ENCODE assay signal across 16 cellular contexts in genomic region chr17:64547354-64547753, GRCh38.
"Had no signal": no experiment of that assay in that cellular context is flagged by ENCODE, and none has a peak within 500 bp of the region (broad histone marks: within the 10 kb centered on the region; RNA-seq: fewer than 3 reads in every experiment).

No MANE protein-coding gene starts in this region.

- H3K4me1 Mint-ChIP-seq: memory B cell; stimulated activated naive CD8-positive, alpha-beta T cell treated with anti-CD3 and anti-CD28 coated beads, Interleukin-15, amount 100 ng/mL, for 72 hours; T-cell had no signal

- H3K27ac ChIP-seq: esophagus muscularis mucosa, left lung, pancreas, testis had no signal

- H3K4me3 ChIP-seq: dorsolateral prefrontal cortex, esophagus muscularis mucosa, left lung, pancreas, testis had no signal

- H3K9me3 Mint-ChIP-seq: brain; memory B cell; neural crest cell; stimulated activated naive CD8-positive, alpha-beta T cell treated with anti-CD3 and anti-CD28 coated beads, Interleukin-15, amount 100 ng/mL, for 72 hours; T-cell had no signal

- H3K27ac Mint-ChIP-seq: memory B cell; stimulated activated naive CD8-positive, alpha-beta T cell treated with anti-CD3 and anti-CD28 coated beads, Interleukin-15, amount 100 ng/mL, for 72 hours had no signal

- H3K27me3 Mint-ChIP-seq: brain; memory B cell; stimulated activated naive CD8-positive, alpha-beta T cell treated with anti-CD3 and anti-CD28 coated beads, Interleukin-15, amount 100 ng/mL, for 72 hours; T-cell had no signal

- H3K27me3 ChIP-seq: dorsolateral prefrontal cortex, esophagus muscularis mucosa, left lung, pancreas, testis had no signal

- H3K9me3 ChIP-seq: esophagus muscularis mucosa, left lung, pancreas, testis had no signal

- ATAC-seq: left lung; pancreas; stimulated activated naive CD8-positive, alpha-beta T cell treated with anti-CD3 and anti-CD28 coated beads, Interleukin-15, amount 100 ng/mL, for 72 hours; T-cell had no signal

- DNase-seq: activated CD4-positive, alpha-beta T cell treated with anti-CD3 and anti-CD28 coated beads, Interleukin-2, amount 50 U/mL, for 1 hour; activated naive CD4-positive, alpha-beta T cell treated with anti-CD3 and anti-CD28 coated beads, Interleukin-2, amount 50 U/mL, for 16 hours; activated T-cell treated with anti-CD3 and anti-CD28 coated beads, Interleukin-2, amount 50 U/mL, for 1 hour; islet precursor cell; left lung; pancreas; stimulated activated CD4-positive, alpha-beta T cell treated with anti-CD3 and anti-CD28 coated beads, Interleukin-15, amount 100 ng/mL, for 24 hours; stimulated activated CD4-positive, alpha-beta T cell treated with anti-CD3 and anti-CD28 coated beads, Interleukin-4, amount 100 ng/mL, for 24 hours; stimulated activated naive CD8-positive, alpha-beta T cell treated with anti-CD3 and anti-CD28 coated beads, Interleukin-15, amount 100 ng/mL, for 72 hours; T-cell; testis had no signal

- H3K4me1 ChIP-seq: esophagus muscularis mucosa, left lung, pancreas, testis had no signal

- H3K4me3 Mint-ChIP-seq: brain; memory B cell; neural crest cell; stimulated activated naive CD8-positive, alpha-beta T cell treated with anti-CD3 and anti-CD28 coated beads, Interleukin-15, amount 100 ng/mL, for 72 hours; T-cell had no signal
